In genomic region chr5:67166460-67166871, GRCh38 we compare ENCODE assay signal across 7 cellular contexts. TPM values are rescaled to one million over a fixed set of nuclear protein-coding genes. Genes with fewer than 3 reads are reported as not detected.
DNase-seq lines count a peak whose midpoint lies in the region; ATAC-seq and TF ChIP-seq lines count a peak whose summit lies in the region.

No MANE protein-coding gene starts in this region.

- intact Hi-C loops in left cardiac atrium (cut with DNase I) = loop anchor here in 1 of 2 donors (2.0 kb wide), 1 partner anchor 42 kb away; no protein-coding TSS in a partner anchor

- H3K36me3 Mint-ChIP-seq in activated T-cell treated with anti-CD3 and anti-CD28 coated beads, Interleukin-2, amount 50 U/mL, for 72 hours (ENCODE audit: insufficient read depth in 2 of 2) = peaks cover 4 to 19% of the 10 kb centered on the region in 2 donors
- peaks cover 31% of the 10 kb centered on the region for H3K36me3 Mint-ChIP-seq in nephron progenitor cell (ENCODE audit: low read depth)

- TF ChIP-seq CTCF in nephron progenitor cell (IDR thresholded peaks at IDR 0.05) = no peak

- ATAC-seq in GM21515 (IDR thresholded peaks at IDR 0.05; ENCODE audit: unreplicated experiment) (peak; percentile 36), left cardiac atrium (peak; percentile 62 to 69)
- peak; percentile 76 to 81 for ATAC-seq in activated T-cell treated with anti-CD3 and anti-CD28 coated beads, Interleukin-2, amount 50 U/mL, for 72 hours (replicated peaks in 1 of 2)

- H3K27me3 Mint-ChIP-seq in activated T-cell treated with anti-CD3 and anti-CD28 coated beads, Interleukin-2, amount 50 U/mL, for 72 hours (ENCODE audit: low read depth) = no peaks in the 10 kb centered on the region
- no peaks in the 10 kb centered on the region for H3K27me3 Mint-ChIP-seq in nephron progenitor cell (ENCODE audit: low read depth, poor library complexity)

- no peaks in the 10 kb centered on the region for H3K9me3 Mint-ChIP-seq in activated T-cell treated with anti-CD3 and anti-CD28 coated beads, Interleukin-2, amount 50 U/mL, for 72 hours
- no peaks in the 10 kb centered on the region for H3K9me3 Mint-ChIP-seq in nephron progenitor cell

- H3K27ac Mint-ChIP-seq in activated T-cell treated with anti-CD3 and anti-CD28 coated beads, Interleukin-2, amount 50 U/mL, for 72 hours = peak overlapping the region; percentile 99
- H3K27ac Mint-ChIP-seq in nephron progenitor cell = no peak overlapping the region

- DNase-seq in Kasumi-1 (lab: John Stamatoyannopoulos, UW) = peak; percentile 70 to 75
- DNase-seq in activated T-cell treated with anti-CD3 and anti-CD28 coated beads, Interleukin-2, amount 50 U/mL, for 72 hours = peak; percentile 76 to 87
- peak; percentile 74 for DNase-seq in left cardiac atrium
- peak; percentile 51 to 80 (median 58) for DNase-seq in stimulated activated CD4-positive, alpha-beta T cell treated with anti-CD3 and anti-CD28 coated beads, Interleukin-12 subunit alpha, Interleukin-12 subunit beta, amount 100 ng/mL, for 48 hours (ENCODE audit: low read depth in 2 of 3, low spot score in 1 of 3)
- no peak for DNase-seq in nephron progenitor cell
- no peak for DNase-seq in DMS114 treated with DMSO at 0.1 percent for 48 hours (lab: John Stamatoyannopoulos, UW; ENCODE audit: unreplicated experiment)

- H3K4me3 Mint-ChIP-seq in activated T-cell treated with anti-CD3 and anti-CD28 coated beads, Interleukin-2, amount 50 U/mL, for 72 hours = peak overlapping the region; percentile 73 to 85
- no peak overlapping the region for H3K4me3 Mint-ChIP-seq in nephron progenitor cell

- H3K4me1 Mint-ChIP-seq in activated T-cell treated with anti-CD3 and anti-CD28 coated beads, Interleukin-2, amount 50 U/mL, for 72 hours (ENCODE audit: low read depth) = peaks cover 36% of the 10 kb centered on the region
- H3K4me1 Mint-ChIP-seq in nephron progenitor cell = peaks cover 39% of the 10 kb centered on the region

RNA-seq across cellular contexts. Expression of gene CD180, which starts 30.1 kb away (rescaled TPM):
- under 1 TPM; 0.05 to 0.14 TPM for total RNA-seq in activated T-cell treated with anti-CD3 and anti-CD28 coated beads, Interleukin-2, amount 50 U/mL, for 72 hours
- 1 to 10 TPM in 1 of 2 donors, under 1 TPM in 1; 0.68 to 1.6 TPM for total RNA-seq in left cardiac atrium

Comparison
In these comparisons a context has a peak if more than half of its experiments do, and no peak if none do; other contexts are left out.
1. DNase-seq: peak in Kasumi-1 (2 of 2), activated T-cell treated with anti-CD3 and anti-CD28 coated beads, Interleukin-2, amount 50 U/mL, for 72 hours (2 of 2), left cardiac atrium (single experiment) and stimulated activated CD4-positive, alpha-beta T cell treated with anti-CD3 and anti-CD28 coated beads, Interleukin-12 subunit alpha, Interleukin-12 subunit beta, amount 100 ng/mL, for 48 hours (3 of 3); none in nephron progenitor cell (single experiment) and DMS114 treated with DMSO at 0.1 percent for 48 hours (single experiment).
2. Peak in every context shown above with its lines, with median percentiles within 50 percentile points of each other: ATAC-seq.